ENCODE assay signal across 7 cellular contexts in the genomic region with DNA sequence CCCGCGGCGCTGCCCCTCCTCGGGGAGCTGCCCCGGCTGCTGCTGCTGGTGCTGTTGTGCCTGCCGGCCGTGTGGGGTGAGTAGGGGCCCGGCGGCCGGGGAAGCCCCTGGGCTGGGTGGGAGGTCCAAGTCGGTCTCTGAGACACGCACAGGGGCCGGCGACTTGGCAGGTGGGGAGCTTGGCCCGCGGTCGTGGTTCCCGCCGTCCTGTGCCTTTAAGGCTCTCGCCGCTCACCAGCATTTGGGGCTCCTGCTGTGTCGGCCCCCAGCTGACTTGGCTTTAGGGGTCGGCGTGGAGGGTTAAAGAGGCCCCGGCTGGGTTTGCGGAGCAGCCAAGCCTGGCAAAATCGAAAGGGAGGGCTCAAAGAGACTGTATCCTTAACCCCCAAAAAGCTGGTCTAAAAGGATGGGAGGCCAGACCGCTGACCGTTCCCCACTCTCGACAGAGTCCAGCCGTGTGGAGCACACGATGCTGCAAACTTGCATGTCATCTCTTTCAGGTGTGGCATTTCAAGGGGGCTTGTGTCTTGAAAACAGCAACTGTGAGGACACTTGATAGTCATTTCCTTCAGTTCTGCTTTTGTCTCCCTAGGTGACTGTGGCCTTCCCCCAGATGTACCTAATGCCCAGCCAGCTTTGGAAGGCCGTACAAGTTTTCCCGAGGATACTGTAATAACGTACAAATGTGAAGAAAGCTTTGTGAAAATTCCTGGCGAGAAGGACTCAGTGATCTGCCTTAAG. TPM values are rescaled to one million over a fixed set of nuclear protein-coding genes. Genes with fewer than 3 reads are reported as not detected.
DNase-seq lines count a peak whose midpoint lies in the region; ATAC-seq and TF ChIP-seq lines count a peak whose summit lies in the region.

No MANE protein-coding gene starts in this region.

- peak overlapping the region; percentile 99 to 100 for H3K27ac Mint-ChIP-seq in T-cell
- H3K27ac Mint-ChIP-seq in naive thymus-derived CD4-positive, alpha-beta T cell, result peak overlapping the region; percentile 99 to 100 (median 100)

- peaks cover 37 to 54% (median 54%) of the 10 kb centered on the region in 3 donors for H3K4me1 Mint-ChIP-seq in T-cell
- H3K4me1 Mint-ChIP-seq in naive thymus-derived CD4-positive, alpha-beta T cell, result peaks cover 28 to 69% (median 53%) of the 10 kb centered on the region in 7 donors

- no peaks in the 10 kb centered on the region for H3K27me3 ChIP-seq in naive thymus-derived CD4-positive, alpha-beta T cell (ENCODE audit: control insufficient read depth in 2 of 2, insufficient read depth in 2 of 2, low read length in 2 of 2)

- no peak for TF ChIP-seq CTCF in GM12865 (IDR thresholded peaks at IDR 0.05; ENCODE audit: insufficient read depth, low read depth, low read length, missing control alignments)

- intact Hi-C loops in naive thymus-derived CD4-positive, alpha-beta T cell (cut with micrococcal nuclease), result loop anchor here (1.0 to 10.0 kb wide), 25 partner anchors 14 to 765 kb away; a partner anchor contains a TSS

- H3K9me3 Mint-ChIP-seq in T-cell, result no peaks in the 10 kb centered on the region
- H3K9me3 Mint-ChIP-seq in naive thymus-derived CD4-positive, alpha-beta T cell, result peaks cover 0 to 7% (median 0%) of the 10 kb centered on the region in 11 donors

- H3K27me3 Mint-ChIP-seq in T-cell, result no peaks in the 10 kb centered on the region
- H3K27me3 Mint-ChIP-seq in naive thymus-derived CD4-positive, alpha-beta T cell, result peaks cover 0 to 3% (median 0%) of the 10 kb centered on the region in 5 donors

- ATAC-seq in HG02973 (IDR thresholded peaks at IDR 0.05; ENCODE audit: unreplicated experiment), result peak; percentile 32
- no peak for ATAC-seq in T-cell (replicated peaks in 1 of 4)
- ATAC-seq in naive thymus-derived CD4-positive, alpha-beta T cell, result no peak

- H3K27ac ChIP-seq in naive thymus-derived CD4-positive, alpha-beta T cell (ENCODE audit: low read depth, low read length), result peak overlapping the region; percentile 99

- peaks cover 34% of the 10 kb centered on the region for H3K36me3 Mint-ChIP-seq in T-cell
- H3K36me3 Mint-ChIP-seq in naive thymus-derived CD4-positive, alpha-beta T cell, result peaks cover 8 to 41% (median 25%) of the 10 kb centered on the region in 5 donors

- H3K4me1 ChIP-seq in naive thymus-derived CD4-positive, alpha-beta T cell (ENCODE audit: control insufficient read depth in 2 of 2, insufficient read depth in 2 of 2, low read length in 2 of 2), result peaks cover 6 to 13% of the 10 kb centered on the region in 2 donors

- no peaks in the 10 kb centered on the region for H3K9me3 ChIP-seq in naive thymus-derived CD4-positive, alpha-beta T cell (ENCODE audit: control insufficient read depth in 2 of 3, low read length in 3 of 3)

- peak overlapping the region; percentile 97 for H3K4me3 ChIP-seq in GM12865 (ENCODE audit: low read depth, low read length)
- H3K4me3 ChIP-seq in naive thymus-derived CD4-positive, alpha-beta T cell (ENCODE audit: low read length), result peak overlapping the region; percentile 88

- CTCF ChIA-PET in T-cell (lab: Charles Lee), result interaction anchor here in 1 of 2 donors (0.6 to 2.3 kb wide), 8 partner anchors 11 to 272 kb away, joined by 3 to 36 read pairs (median 3); no protein-coding TSS in a partner anchor
- CTCF ChIA-PET in naive thymus-derived CD4-positive, alpha-beta T cell (lab: Charles Lee), result interaction anchor here (0.6 to 2.0 kb wide), 9 partner anchors 10 to 243 kb away, joined by 3 to 12 read pairs (median 3); no protein-coding TSS in a partner anchor

- DNase-seq in GM12865 (ENCODE audit: low read depth) (peak; percentile 52), T-cell (peak in 2 of 34 experiments; percentile 8 to 19), erythroblast (lab: John Stamatoyannopoulos, UW) (peak; percentile 72 to 83), HuH-7 (ENCODE audit: low spot score) (no peak), epidermal melanocyte (ENCODE audit: insufficient read length, low spot score) (no peak)
- peak in 2 of 9 donors; percentile 38 to 40 for DNase-seq in naive thymus-derived CD4-positive, alpha-beta T cell

- TF ChIP-seq POLR2A in erythroblast (IDR thresholded peaks at IDR 0.05; ENCODE audit: low read length), result peak; percentile 43

- H3K4me3 Mint-ChIP-seq in T-cell, result peak overlapping the region; percentile 89 to 95 (median 94)
- H3K4me3 Mint-ChIP-seq in naive thymus-derived CD4-positive, alpha-beta T cell, result peak overlapping the region; percentile 90 to 99 (median 96)

- peaks cover 4 to 27% (median 6%) of the 10 kb centered on the region in 3 experiments for H3K36me3 ChIP-seq in naive thymus-derived CD4-positive, alpha-beta T cell (ENCODE audit: control insufficient read depth in 2 of 3, insufficient read depth in 3 of 3, low read length in 3 of 3)

- POLR2A ChIA-PET in T-cell (lab: Charles Lee), result interaction anchor here (0.7 to 6.8 kb wide), 14 partner anchors 8 to 403 kb away, joined by 3 to 111 read pairs (median 4); no protein-coding TSS in a partner anchor
- POLR2A ChIA-PET in naive thymus-derived CD4-positive, alpha-beta T cell (lab: Charles Lee), result interaction anchor here (0.5 to 7.6 kb wide), 51 partner anchors 8 to 414 kb away, joined by 3 to 95 read pairs (median 4); a partner anchor contains a TSS

RNA-seq across cellular contexts. Expression of a gene that starts 0.5 kb away (rescaled TPM):
- total RNA-seq in T-cell, result 100 to 1,000 TPM in 3 of 5 donors, 10 to 100 TPM in 2; 86.2 to 218 (median 117) TPM
- 100 to 1,000 TPM; 122 to 264 (median 134) TPM for total RNA-seq in naive thymus-derived CD4-positive, alpha-beta T cell
- polyA plus RNA-seq in naive thymus-derived CD4-positive, alpha-beta T cell, result 100 to 1,000 TPM; 115 to 185 TPM

Comparison
In these comparisons a context has a peak if more than half of its experiments do, and no peak if none do; other contexts are left out.
1. DNase-seq: peak in GM12865 (single experiment) and erythroblast (2 of 2); none in HuH-7 (single experiment) and epidermal melanocyte (single experiment).